25 cellular contexts compared by ENCODE assay signal in the genomic region with DNA sequence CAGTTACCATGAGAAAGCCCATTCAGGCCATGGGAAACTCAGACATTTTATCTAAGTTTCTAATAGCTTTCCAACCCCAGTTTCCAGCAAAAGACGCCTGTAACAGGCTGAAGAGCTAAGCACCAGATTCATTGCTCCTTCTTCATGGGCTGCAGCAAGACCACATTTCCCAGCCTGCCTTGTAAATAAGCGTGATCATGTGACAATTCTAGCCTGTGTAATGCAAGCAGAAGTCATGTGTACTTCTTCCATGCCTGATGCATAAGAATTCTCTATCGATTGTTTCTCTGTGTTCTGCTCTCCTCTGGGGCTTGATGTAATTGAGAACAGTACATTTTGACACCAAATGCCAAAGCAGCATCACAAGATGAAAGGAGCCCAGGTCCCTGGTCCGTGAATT. TPM values are rescaled to one million over a fixed set of nuclear protein-coding genes. Genes with fewer than 3 reads are reported as not detected.
DNase-seq lines count a peak whose midpoint lies in the region; ATAC-seq, FAIRE-seq and TF ChIP-seq lines count a peak whose summit lies in the region.
"Had no signal": no experiment of that assay in that cellular context is flagged by ENCODE, and none has a peak within 500 bp of the region (broad histone marks: within the 10 kb centered on the region; RNA-seq: fewer than 3 reads in every experiment).

No MANE protein-coding gene starts in this region.

- no peak overlapping the region for H2AK5ac ChIP-seq in H1 (ENCODE audit: low read depth, low read length)

- ATAC-seq in GM21737 (IDR thresholded peaks at IDR 0.05; ENCODE audit: unreplicated experiment) (no peak), HG02840 (IDR thresholded peaks at IDR 0.05; ENCODE audit: low FRiP score, unreplicated experiment) (no peak), right cardiac atrium (no peak)
- ATAC-seq: A549, HCT116 had no signal

- H2BK120ac ChIP-seq in H1 (replicated peaks; ENCODE audit: low read depth, low read length) = no peak overlapping the region

- CTCF ChIA-PET in H1 (lab: Charles Lee; ENCODE audit: partially characterized antibody) = interaction anchor here (0.7 to 2.3 kb wide), 3 partner anchors 206 to 685 kb away, joined by 3 to 7 read pairs (median 3); no protein-coding TSS in a partner anchor

- H3K9me3 ChIP-seq in H1 (ENCODE audit: insufficient read depth in 2 of 2, low read depth in 1 of 2, low read length in 1 of 2) (no peaks in the 10 kb centered on the region), right cardiac atrium (ENCODE audit: control insufficient read depth, low read length) (no peaks in the 10 kb centered on the region)
- H3K9me3 ChIP-seq: A549 had no signal

- H3K4me3 ChIP-seq in H1 (ENCODE audit: extremely low read depth in 1 of 4, insufficient read depth in 2 of 4, low read depth in 3 of 4, low read length in 4 of 4) (no peak overlapping the region), right cardiac atrium (ENCODE audit: low read length) (no peak overlapping the region)
- H3K4me3 ChIP-seq: A549 had no signal

- H4K91ac ChIP-seq in H1 (replicated peaks; ENCODE audit: insufficient read length, low read length) = no peak overlapping the region

- peak; percentile 7 for DNase-seq in NCI-H82 (lab: John Stamatoyannopoulos, UW)
- DNase-seq in NCI-H82 treated with DMSO at 0.1 percent for 48 hours (lab: John Stamatoyannopoulos, UW; ENCODE audit: unreplicated experiment) = no peak
- peak; percentile 59 for DNase-seq in NCI-H2227 (lab: John Stamatoyannopoulos, UW; ENCODE audit: unreplicated experiment)
- DNase-seq in H1 (ENCODE audit: low read depth in 1 of 2, low spot score in 2 of 2) = no peak
- no peak for DNase-seq in right cardiac atrium
- DNase-seq: 8988T; ACHN; AML-193; C1 segment of cervical spinal cord; Calu3; CD4-positive, alpha-beta memory T cell; COR-L47; DMS53; DMS79 treated with DMSO at 0.1 percent for 48 hours; GF-D8; H9 had no signal

- WGBS in H1 (ENCODE audit: extremely low coverage in 1 of 2, insufficient coverage in 1 of 2, insufficient read length in 1 of 2, insufficient replicate concordance in 2 of 2, low coverage in 1 of 2, low lambda C conversion rate in 2 of 2, missing lambda C conversion rate in 1 of 2), 2 experiments = 84% methylated on average over 4 of the region's 4 CpGs; no CpG with 5 or more reads in 1 of the 2 experiments
- WGBS in right cardiac atrium = 65% methylated on average over 4 of the region's 4 CpGs

- H4K20me1 ChIP-seq in H1 (replicated peaks in 1 of 2; ENCODE audit: control insufficient read depth in 1 of 2, insufficient read depth in 2 of 2, low read length in 2 of 2) = no peaks in the 10 kb centered on the region

- H3K4me2 ChIP-seq in H1 (ENCODE audit: insufficient read depth in 1 of 2, low read depth in 2 of 2, low read length in 2 of 2) = no peak overlapping the region
- H3K4me2 ChIP-seq: A549 had no signal

- H3K56ac ChIP-seq in H1 (replicated peaks; ENCODE audit: insufficient read length, low read depth, low read length) = no peak overlapping the region

- TF ChIP-seq POLR2A in H1 (IDR thresholded peaks at IDR 0.05; ENCODE audit: control extremely low read depth in 1 of 2, low read depth in 2 of 2, low read length in 2 of 2) = no peak

- no peak overlapping the region for H3K18ac ChIP-seq in H1 (ENCODE audit: extremely low read depth, low read length)

- no peak overlapping the region for H2BK5ac ChIP-seq in H1 (ENCODE audit: low read depth, low read length)

- no peak overlapping the region for H3K27ac ChIP-seq in H1 (ENCODE audit: low read depth, low read length)
- no peak overlapping the region for H3K27ac ChIP-seq in right cardiac atrium (ENCODE audit: low read length)
- H3K27ac ChIP-seq: A549 had no signal

- intact Hi-C loops in right cardiac atrium (cut with DNase I) = no loop called here

- H4K8ac ChIP-seq in H1 (ENCODE audit: extremely low read depth, insufficient read depth, low read length) = no peak overlapping the region

- no peak for TF ChIP-seq EP300 in H1 (IDR thresholded peaks at IDR 0.05; ENCODE audit: borderline replicate concordance in 1 of 2, low read depth in 2 of 2, low read length in 2 of 2)

- no peak overlapping the region for H3K23ac ChIP-seq in H1 (ENCODE audit: insufficient read length)

- FAIRE-seq in H1 (lab: Jason Lieb, UNC) = no peak
- FAIRE-seq: GM12891, GM18507 had no signal

- H3K79me1 ChIP-seq in H1 (ENCODE audit: low read depth, low read length) = no peaks in the 10 kb centered on the region

- H3K4me1 ChIP-seq in H1 (replicated peaks in 1 of 4; ENCODE audit: control insufficient read depth in 3 of 4, insufficient read depth in 4 of 4, low read length in 3 of 4) (peaks cover 0 to 8% (median 5%) of the 10 kb centered on the region in 4 experiments; a peak in 5 of 7 replicates), right cardiac atrium (ENCODE audit: control insufficient read depth, insufficient read depth, low read length) (no peaks in the 10 kb centered on the region)
- H3K4me1 ChIP-seq: A549 had no signal

- no peak overlapping the region for H3K4ac ChIP-seq in H1 (replicated peaks; ENCODE audit: insufficient read length, low read depth, low read length)

- H3K36me3 ChIP-seq in H1 (ENCODE audit: control insufficient read depth in 2 of 4, insufficient read depth in 4 of 4, low read length in 3 of 4) = no peaks in the 10 kb centered on the region

- no peak overlapping the region for H2AFZ ChIP-seq in H1 (ENCODE audit: low read length)

- H3K14ac ChIP-seq in H1 (ENCODE audit: insufficient read length) = no peak overlapping the region

- no peak for TF ChIP-seq RAD21 in H1 (IDR thresholded peaks at IDR 0.05 in 1 of 2, conservative IDR thresholded peaks at IDR 0.05 in 1 of 2; ENCODE audit: low read depth in 2 of 2, low read length in 2 of 2)

- no peak for TF ChIP-seq CTCF in H1 (IDR thresholded peaks at IDR 0.05; ENCODE audit: control extremely low read depth in 1 of 3, insufficient read depth in 1 of 3, low read depth in 1 of 3, low read length in 3 of 3)

- H4K5ac ChIP-seq in H1 (ENCODE audit: insufficient read length, low read depth, low read length) = no peak overlapping the region

- H2BK12ac ChIP-seq in H1 (ENCODE audit: low read depth, low read length) = no peak overlapping the region

- no peaks in the 10 kb centered on the region for H3K79me2 ChIP-seq in H1 (ENCODE audit: control insufficient read depth in 1 of 2, insufficient read depth in 2 of 2, low read length in 2 of 2)

- POLR2A ChIA-PET in H1 (lab: Charles Lee; ENCODE audit: partially characterized antibody) = no interaction called here

- H2BK15ac ChIP-seq in H1 (ENCODE audit: low read length) = no peak overlapping the region

- H2BK20ac ChIP-seq in H1 (ENCODE audit: low read length) = no peak overlapping the region

- H3K27me3 ChIP-seq in H1 (replicated peaks in 1 of 4; ENCODE audit: control insufficient read depth in 3 of 4, extremely low read depth in 1 of 4, insufficient read depth in 3 of 4, low read length in 3 of 4) (peaks cover 0 to 6% (median 4%) of the 10 kb centered on the region in 4 experiments; a peak in 6 of 7 replicates), right cardiac atrium (ENCODE audit: control insufficient read depth, insufficient read depth) (no peaks in the 10 kb centered on the region)

- no peak overlapping the region for H3K9ac ChIP-seq in H1 (replicated peaks in 1 of 4; ENCODE audit: extremely low read depth in 1 of 4, low read depth in 3 of 4, low read length in 3 of 4)

- H3K23me2 ChIP-seq in H1 (ENCODE audit: low read depth, low read length) = no peaks in the 10 kb centered on the region; the same call in 1 of the 2 replicates

TF ChIP-seq in H1, 55 proteins besides CTCF, POLR2A, EP300 and RAD21:
- TF ChIP-seq, protein P1, sequence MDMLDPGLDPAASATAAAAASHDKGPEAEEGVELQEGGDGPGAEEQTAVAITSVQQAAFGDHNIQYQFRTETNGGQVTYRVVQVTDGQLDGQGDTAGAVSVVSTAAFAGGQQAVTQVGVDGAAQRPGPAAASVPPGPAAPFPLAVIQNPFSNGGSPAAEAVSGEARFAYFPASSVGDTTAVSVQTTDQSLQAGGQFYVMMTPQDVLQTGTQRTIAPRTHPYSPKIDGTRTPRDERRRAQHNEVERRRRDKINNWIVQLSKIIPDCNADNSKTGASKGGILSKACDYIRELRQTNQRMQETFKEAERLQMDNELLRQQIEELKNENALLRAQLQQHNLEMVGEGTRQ (IDR thresholded peaks at IDR 0.05; ENCODE audit: low read length) = peak; percentile 39; the same call in 1 of the 2 replicates
- TF ChIP-seq JUN (IDR thresholded peaks at IDR 0.05; ENCODE audit: low read depth, low read length) = no peak

RNA-seq across cellular contexts. Expression of gene PCSK2, which starts 6.8 kb away (rescaled TPM):
- total RNA-seq in H1 (2021; fragmentation: NEBNext Ultra II Directional; extraction: Animal tissue kit (Norgen Biotek cat#: 25700)) = 1.9 and 2.1 TPM in 2 replicates
- 2.6 and 4.2 TPM in 2 replicates for polyA plus RNA-seq in H1 (2011; rRNA removed)
- polyA plus RNA-seq in H1 (2011; cell fraction: cytosol; rRNA removed) = 2.7 TPM
- polyA plus RNA-seq in H1 (2011; cell fraction: nucleus; rRNA removed) = 2.6 TPM
- polyA plus RNA-seq in H1 (2012, experiment 1 of 2) = 2.4 to 4.1 TPM (median 3.5 TPM) in 4 replicates
- polyA plus RNA-seq in H1 (2012, experiment 2 of 2) = 1.5 TPM
- polyA plus RNA-seq in H1 (2013, experiment 1 of 2) = 1.4 TPM
- 1.1 TPM for polyA plus RNA-seq in H1 (2013, experiment 2 of 2)
- 1.2 and 3.5 TPM in 2 replicates for polyA minus RNA-seq in H1 (2011; rRNA and poly(A)+ RNA removed)
- polyA minus RNA-seq in H1 (2011; cell fraction: cytosol; rRNA and poly(A)+ RNA removed) = 1.6 TPM
- polyA minus RNA-seq in H1 (2011; cell fraction: nucleus; rRNA and poly(A)+ RNA removed) = 1.2 TPM
- total RNA-seq in right cardiac atrium = 1 to 10 TPM; 1.5 to 3.2 (median 2.0) TPM
- polyA plus RNA-seq in right cardiac atrium = 1.1 TPM
- total RNA-seq: Calu3; CD4-positive, alpha-beta memory T cell; Daoy; G401 had no signal
- polyA plus RNA-seq: BJ; CD4-positive, alpha-beta memory T cell had no signal

Comparison
In these comparisons a context has a peak if more than half of its experiments do, and no peak if none do; other contexts are left out.
1. DNase-seq: peak in NCI-H82 (single experiment) and NCI-H2227 (single experiment); none in NCI-H82 treated with DMSO at 0.1 percent for 48 hours (single experiment), H1 (0 of 2) and right cardiac atrium (0 of 3).